ENCODE assay signal across 1 cellular context in genomic region chr18:25704096-25704870, GRCh38.
TF ChIP-seq lines count a peak whose summit lies in the region.

No MANE protein-coding gene starts in this region.

TF ChIP-seq in H1, 55 proteins besides CTCF, POLR2A, EP300 and RAD21 (continued from another document):
- TF ChIP-seq SP4 (IDR thresholded peaks at IDR 0.05; ENCODE audit: low read length), result no peak
